15 cellular contexts compared by ENCODE assay signal in the genomic region with DNA sequence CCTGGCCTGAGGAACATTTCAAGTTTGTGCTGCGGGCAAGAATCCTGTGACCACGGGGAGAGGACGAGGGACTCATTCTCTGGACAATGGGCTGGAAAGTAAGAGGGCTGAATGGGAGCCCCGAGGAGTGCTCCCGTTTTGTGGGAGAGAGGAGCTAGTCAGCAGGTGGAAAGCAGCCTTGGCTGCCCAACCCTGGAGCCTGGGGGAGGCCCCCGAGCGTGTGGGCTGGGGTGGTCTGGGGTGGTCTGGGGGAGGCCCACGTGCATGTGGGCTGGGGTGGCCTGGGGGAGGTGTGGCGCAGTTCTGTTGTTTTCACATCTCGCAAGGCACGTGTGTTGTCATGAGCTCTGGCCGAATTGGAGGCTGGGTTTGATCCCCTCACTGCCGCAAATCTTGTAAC.
"Had no signal": no experiment of that assay in that cellular context is flagged by ENCODE, and none has a peak within 500 bp of the region (broad histone marks: within the 10 kb centered on the region; RNA-seq: fewer than 3 reads in every experiment).

No MANE protein-coding gene starts in this region.

- H3K27me3 ChIP-seq: ascending aorta, heart right ventricle, transverse colon had no signal

- H3K27me3 Mint-ChIP-seq: activated CD4-positive, alpha-beta memory T cell treated with anti-CD3 and anti-CD28 coated beads for 36 hours; activated naive CD8-positive, alpha-beta T cell treated with anti-CD3 and anti-CD28 coated beads, Interleukin-2, amount 50 U/mL, for 24 hours; progenitor cell of endocrine pancreas had no signal

- H3K9me3 Mint-ChIP-seq: activated CD4-positive, alpha-beta memory T cell treated with anti-CD3 and anti-CD28 coated beads for 36 hours; activated naive CD8-positive, alpha-beta T cell treated with anti-CD3 and anti-CD28 coated beads, Interleukin-2, amount 50 U/mL, for 24 hours; activated T-cell treated with anti-CD3 and anti-CD28 coated beads, Interleukin-2, amount 50 U/mL, for 72 hours had no signal

- H3K4me3 Mint-ChIP-seq: activated CD4-positive, alpha-beta memory T cell treated with anti-CD3 and anti-CD28 coated beads for 36 hours; activated naive CD8-positive, alpha-beta T cell treated with anti-CD3 and anti-CD28 coated beads, Interleukin-2, amount 50 U/mL, for 24 hours had no signal

- H3K9me3 ChIP-seq: ascending aorta, heart right ventricle, transverse colon had no signal

- DNase-seq: activated CD4-positive, alpha-beta memory T cell treated with anti-CD3 and anti-CD28 coated beads for 36 hours; activated CD8-positive, alpha-beta memory T cell treated with anti-CD3 and anti-CD28 coated beads, Interleukin-2, amount 50 U/mL, for 4 hours; activated naive CD8-positive, alpha-beta T cell treated with anti-CD3 and anti-CD28 coated beads, Interleukin-2, amount 50 U/mL, for 24 hours; activated T-cell treated with anti-CD3 and anti-CD28 coated beads, Interleukin-2, amount 50 U/mL, for 72 hours; heart right ventricle; kidney; nucleus accumbens; right cardiac atrium; stimulated activated CD4-positive, alpha-beta T cell treated with anti-CD3 and anti-CD28 coated beads, Interleukin-2, amount 100 ng/mL, for 24 hours; stimulated activated naive CD4-positive, alpha-beta T cell; substantia nigra; T-helper 9 cell; transverse colon had no signal

- H3K4me1 ChIP-seq: ascending aorta had no signal

- H3K27ac Mint-ChIP-seq: activated CD4-positive, alpha-beta memory T cell treated with anti-CD3 and anti-CD28 coated beads for 36 hours; activated naive CD8-positive, alpha-beta T cell treated with anti-CD3 and anti-CD28 coated beads, Interleukin-2, amount 50 U/mL, for 24 hours; activated T-cell treated with anti-CD3 and anti-CD28 coated beads, Interleukin-2, amount 50 U/mL, for 72 hours had no signal

- H3K27ac ChIP-seq: ascending aorta, transverse colon had no signal

- ATAC-seq: activated naive CD8-positive, alpha-beta T cell treated with anti-CD3 and anti-CD28 coated beads, Interleukin-2, amount 50 U/mL, for 24 hours; activated T-cell treated with anti-CD3 and anti-CD28 coated beads, Interleukin-2, amount 50 U/mL, for 72 hours had no signal

- H3K4me3 ChIP-seq: ascending aorta, transverse colon had no signal
